12 cellular contexts compared by ENCODE assay signal in genomic region chr5:178786859-178787499, GRCh38. TPM values are rescaled to one million over a fixed set of nuclear protein-coding genes. Genes with fewer than 3 reads are reported as not detected.
A peak's percentile ranks its signal among the peaks of the same experiment; 100 is the strongest.
DNase-seq lines count a peak whose midpoint lies in the region; ATAC-seq, FAIRE-seq and TF ChIP-seq lines count a peak whose summit lies in the region.
"Had no signal": no experiment of that assay in that cellular context is flagged by ENCODE, and none has a peak within 500 bp of the region (broad histone marks: within the 10 kb centered on the region; RNA-seq: fewer than 3 reads in every experiment).

No MANE protein-coding gene starts in this region.

- intact Hi-C loops in gastrocnemius medialis (cut with DNase I; ENCODE audit: low total_unique reads), result no loop called here

- no peaks in the 10 kb centered on the region for H3K27me3 ChIP-seq in gastrocnemius medialis
- H3K27me3 ChIP-seq: testis had no signal

- ATAC-seq in gastrocnemius medialis (no peak), HG02840 (IDR thresholded peaks at IDR 0.05; ENCODE audit: low FRiP score, unreplicated experiment) (no peak), HG03095 (IDR thresholded peaks at IDR 0.05; ENCODE audit: unreplicated experiment) (no peak), GM21717 (IDR thresholded peaks at IDR 0.05; ENCODE audit: unreplicated experiment) (no peak)
- ATAC-seq: T-helper 17 cell had no signal

- no peak for FAIRE-seq in H54 (lab: Jason Lieb, UNC)
- peak; percentile 97 for FAIRE-seq in RCC 7860 (lab: Jason Lieb, UNC)

- DNase-seq in H54 (ENCODE audit: insufficient read length, low spot score) (peak; percentile 81), RCC 7860 (ENCODE audit: low spot score) (peak; percentile 95), fibroblast of the aortic adventitia (ENCODE audit: low read depth) (peak; percentile 9), skeletal muscle cell (ENCODE audit: low read depth) (peak; percentile 27), gastrocnemius medialis (no peak)
- DNase-seq: NCI-H524; stimulated activated CD4-positive, alpha-beta T cell treated with anti-CD3 and anti-CD28 coated beads, Interleukin-4, amount 100 ng/mL, for 1 hour; T-helper 17 cell; testis had no signal

- no peak overlapping the region for H3K4me3 ChIP-seq in fibroblast of the aortic adventitia (ENCODE audit: low read depth, low read length)
- no peak overlapping the region for H3K4me3 ChIP-seq in skeletal muscle cell (ENCODE audit: low read depth, low read length)
- no peak overlapping the region for H3K4me3 ChIP-seq in gastrocnemius medialis
- H3K4me3 ChIP-seq: testis had no signal

- in situ Hi-C loops in gastrocnemius medialis (cut with MboI; ENCODE audit: low sequenced_read_pairs in 4 of 4), result no loop called here

- TF ChIP-seq CTCF in fibroblast of the aortic adventitia (IDR thresholded peaks at IDR 0.05; ENCODE audit: insufficient read depth, low read length), result no peak
- no peak for TF ChIP-seq CTCF in gastrocnemius medialis (IDR thresholded peaks at IDR 0.05 in 4 of 5, conservative IDR thresholded peaks at IDR 0.05 in 1 of 5)

- TF ChIP-seq POLR2A in H54 (IDR thresholded peaks at IDR 0.05; ENCODE audit: low read depth, low read length) (no peak), gastrocnemius medialis (IDR thresholded peaks at IDR 0.05) (no peak)

- H3K4me1 ChIP-seq in gastrocnemius medialis, result no peaks in the 10 kb centered on the region

- no peaks in the 10 kb centered on the region for H3K36me3 ChIP-seq in gastrocnemius medialis

- no peaks in the 10 kb centered on the region for H3K9me3 ChIP-seq in gastrocnemius medialis
- H3K9me3 ChIP-seq: testis had no signal

- H3K27ac ChIP-seq in gastrocnemius medialis, result no peak overlapping the region
- H3K27ac ChIP-seq: testis had no signal

RNA-seq across cellular contexts. Expression of gene ZNF354A, which starts 56.5 kb away (rescaled TPM):
- total RNA-seq in fibroblast of the aortic adventitia (ENCODE audit: low replicate concordance) (8.2 and 23.1 TPM in 2 replicates), gastrocnemius medialis (10 to 100 TPM in 2 of 4 donors, 1 to 10 TPM in 2; 9.1 to 11.7 (median 10.3) TPM)

Comparison
In these comparisons a context has a peak if more than half of its experiments do, and no peak if none do; other contexts are left out.
1. DNase-seq: peak in H54 (single experiment), RCC 7860 (single experiment), fibroblast of the aortic adventitia (single experiment) and skeletal muscle cell (single experiment); none in gastrocnemius medialis (0 of 2).